ENCODE assay signal across 2 cellular contexts in genomic region chr19:5800361-5801270, GRCh38.
A peak's percentile ranks its signal among the peaks of the same experiment; 100 is the strongest.
TF ChIP-seq lines count a peak whose summit lies in the region.

No MANE protein-coding gene starts in this region.

TF ChIP-seq in WTC11, 78 proteins besides CTCF, POLR2A, EP300 and RAD21:
- no peak for TF ChIP-seq ZNF425 (CRISPR knock-in tag; conservative IDR thresholded peaks at IDR 0.05)
- 0 out of 2 replicates have a peak, but pooled peaks have one; percentile 15 for TF ChIP-seq GTF2I (CRISPR knock-in tag; conservative IDR thresholded peaks at IDR 0.05)
- TF ChIP-seq ZNF121 (CRISPR knock-in tag; IDR thresholded peaks at IDR 0.05), result peak; percentile 69; the same call in 1 of the 2 replicates
- TF ChIP-seq ATF3 (CRISPR knock-in tag; conservative IDR thresholded peaks at IDR 0.05), result no peak

TF ChIP-seq in HepG2, 621 proteins besides CTCF, POLR2A, EP300 and RAD21 (continues in another document):
- no peak for TF ChIP-seq ZNF660 (CRISPR knock-in tag; IDR thresholded peaks at IDR 0.05; ENCODE audit: borderline replicate concordance, low read depth)
- TF ChIP-seq ZBTB3 (CRISPR knock-in tag; IDR thresholded peaks at IDR 0.05; ENCODE audit: borderline replicate concordance, low read depth), result no peak
- no peak for TF ChIP-seq ZNF619 (CRISPR knock-in tag; IDR thresholded peaks at IDR 0.05)
- TF ChIP-seq NR2C2 (CRISPR knock-in tag; IDR thresholded peaks at IDR 0.05; ENCODE audit: borderline replicate concordance), result peak; percentile 87
- no peak for TF ChIP-seq ZNF547 (CRISPR knock-in tag; IDR thresholded peaks at IDR 0.05)
- no peak for TF ChIP-seq FOXO4 (CRISPR knock-in tag; conservative IDR thresholded peaks at IDR 0.05)
- no peak for TF ChIP-seq DBP (CRISPR knock-in tag; IDR thresholded peaks at IDR 0.05; ENCODE audit: not compliant biosample characterization)
- no peak for TF ChIP-seq ATF7 (IDR thresholded peaks at IDR 0.05)
- no peak for TF ChIP-seq ATF7 (CRISPR knock-in tag; IDR thresholded peaks at IDR 0.05)
- TF ChIP-seq ZBTB7A (CRISPR knock-in tag; IDR thresholded peaks at IDR 0.05), result 0 out of 2 replicates have a peak, but pooled peaks have one; percentile 1
- no peak for TF ChIP-seq TCF7L2 (IDR thresholded peaks at IDR 0.05; ENCODE audit: low read depth, low read length)
- no peak for TF ChIP-seq ZNF451 (CRISPR knock-in tag; IDR thresholded peaks at IDR 0.05)
- peak; percentile 48 for TF ChIP-seq NCOA2 (CRISPR knock-in tag; IDR thresholded peaks at IDR 0.05)
- TF ChIP-seq ZMYM3 (CRISPR knock-in tag; IDR thresholded peaks at IDR 0.05), result peak; percentile 97
- TF ChIP-seq ZNF510 (CRISPR knock-in tag; IDR thresholded peaks at IDR 0.05; ENCODE audit: low read depth), result no peak
- no peak for TF ChIP-seq CREBL2 (CRISPR knock-in tag; IDR thresholded peaks at IDR 0.05; ENCODE audit: borderline replicate concordance)
- TF ChIP-seq ETS1 (CRISPR knock-in tag; IDR thresholded peaks at IDR 0.05), result no peak
- TF ChIP-seq ZNF737 (CRISPR knock-in tag; IDR thresholded peaks at IDR 0.05; ENCODE audit: borderline replicate concordance), result no peak
- TF ChIP-seq TFDP2 (CRISPR knock-in tag; IDR thresholded peaks at IDR 0.05), result no peak
- TF ChIP-seq ZNF672 (CRISPR knock-in tag; IDR thresholded peaks at IDR 0.05), result no peak
- no peak for TF ChIP-seq MIER2 (CRISPR knock-in tag; IDR thresholded peaks at IDR 0.05)
- TF ChIP-seq PLRG1 (conservative IDR thresholded peaks at IDR 0.05), result no peak
- TF ChIP-seq ZNF891 (CRISPR knock-in tag; IDR thresholded peaks at IDR 0.05), result 0 out of 2 replicates have a peak, but pooled peaks have one; percentile 34
- TF ChIP-seq HDAC2 (CRISPR knock-in tag; IDR thresholded peaks at IDR 0.05), result peak; percentile 74; the same call in 1 of the 2 replicates
- no peak for TF ChIP-seq RNF219 (CRISPR knock-in tag; IDR thresholded peaks at IDR 0.05)
- TF ChIP-seq KDM3A (CRISPR knock-in tag; IDR thresholded peaks at IDR 0.05; ENCODE audit: low read depth), result peak; percentile 65; the same call in 1 of the 2 replicates
- no peak for TF ChIP-seq SNRNP70 (IDR thresholded peaks at IDR 0.05; ENCODE audit: low read depth, low read length)
- no peak for TF ChIP-seq FOXP1 (IDR thresholded peaks at IDR 0.05)
- no peak for TF ChIP-seq FOXP1 (CRISPR knock-in tag; IDR thresholded peaks at IDR 0.05)
- no peak for TF ChIP-seq ZNF326 (CRISPR knock-in tag; IDR thresholded peaks at IDR 0.05; ENCODE audit: borderline replicate concordance)
- TF ChIP-seq REST (IDR thresholded peaks at IDR 0.05; ENCODE audit: borderline replicate concordance in 1 of 2, low read depth in 1 of 2, low read length in 2 of 2), result no peak
- no peak for TF ChIP-seq ZNF275 (CRISPR knock-in tag; IDR thresholded peaks at IDR 0.05; ENCODE audit: borderline replicate concordance)
- no peak for TF ChIP-seq SOX13 (IDR thresholded peaks at IDR 0.05)
- no peak for TF ChIP-seq SOX13 (CRISPR knock-in tag; conservative IDR thresholded peaks at IDR 0.05 in 1 of 2, IDR thresholded peaks at IDR 0.05 in 1 of 2)
- TF ChIP-seq GATAD2A (CRISPR knock-in tag; IDR thresholded peaks at IDR 0.05), result no peak; the same call in 1 of the 2 replicates
- TF ChIP-seq ZNF580 (CRISPR knock-in tag; IDR thresholded peaks at IDR 0.05; ENCODE audit: borderline replicate concordance, low read depth), result no peak
- no peak for TF ChIP-seq GZF1 (CRISPR knock-in tag; IDR thresholded peaks at IDR 0.05)
- TF ChIP-seq ZNF121 (CRISPR knock-in tag; IDR thresholded peaks at IDR 0.05), result peak; percentile 100
- TF ChIP-seq HHEX (CRISPR knock-in tag; IDR thresholded peaks at IDR 0.05), result no peak
- no peak; the same call in 1 of the 2 replicates for TF ChIP-seq NRL (CRISPR knock-in tag; IDR thresholded peaks at IDR 0.05; ENCODE audit: borderline replicate concordance)
- peak; percentile 49; the same call in 1 of the 2 replicates for TF ChIP-seq ZNF788 (CRISPR knock-in tag; IDR thresholded peaks at IDR 0.05; ENCODE audit: borderline replicate concordance)
- no peak for TF ChIP-seq ZNF550 (CRISPR knock-in tag; IDR thresholded peaks at IDR 0.05; ENCODE audit: borderline replicate concordance)
- 0 out of 2 replicates have a peak, but pooled peaks have one; percentile 54 for TF ChIP-seq USF2 (IDR thresholded peaks at IDR 0.05; ENCODE audit: low read depth, low read length)
- peak; percentile 65; the same call in 1 of the 2 replicates for TF ChIP-seq USF2 (CRISPR knock-in tag; IDR thresholded peaks at IDR 0.05; ENCODE audit: borderline replicate concordance)
- TF ChIP-seq ZNF232 (CRISPR knock-in tag; IDR thresholded peaks at IDR 0.05; ENCODE audit: borderline replicate concordance), result no peak
- TF ChIP-seq ZNF709 (CRISPR knock-in tag; IDR thresholded peaks at IDR 0.05), result no peak
